ENCODE assay signal across 8 cellular contexts in the genomic region with DNA sequence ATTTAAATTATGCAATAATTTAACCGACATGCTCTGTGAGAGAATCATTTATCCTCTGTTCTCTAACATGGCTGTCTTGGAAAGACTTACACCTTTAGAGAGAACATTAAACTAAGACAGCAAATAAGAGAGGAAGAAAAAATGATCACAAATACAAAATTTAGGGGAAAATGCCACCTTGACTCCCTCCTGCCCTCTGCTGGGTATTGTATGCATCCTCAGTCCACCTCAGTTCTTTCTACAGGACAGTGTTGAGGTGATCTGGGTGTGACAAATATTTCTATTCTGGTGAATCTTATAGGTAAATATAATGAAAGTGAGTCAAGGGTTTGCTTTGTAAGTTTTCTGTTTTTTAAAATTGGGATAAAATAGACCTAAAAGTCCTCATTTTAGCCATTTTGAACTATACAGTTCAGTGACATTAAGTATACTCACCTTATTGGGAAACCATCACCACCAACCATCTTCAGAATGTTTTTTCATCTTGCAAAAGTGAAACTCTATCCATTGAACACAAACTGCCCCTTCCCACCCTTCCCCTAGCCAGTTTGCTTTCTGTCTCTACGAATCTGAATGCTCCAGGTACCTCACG.
A peak's percentile ranks its signal among the peaks of the same experiment; 100 is the strongest.
DNase-seq lines count a peak whose midpoint lies in the region; ATAC-seq and TF ChIP-seq lines count a peak whose summit lies in the region.

No MANE protein-coding gene starts in this region.

- H3K27me3 Mint-ChIP-seq in activated CD4-positive, alpha-beta T cell treated with anti-CD3 and anti-CD28 coated beads, Interleukin-2, amount 10 ng/mL, durations not matched to agents 24 days and 14 days = peaks cover 28% of the 10 kb centered on the region
- peaks cover 36% of the 10 kb centered on the region for H3K27me3 Mint-ChIP-seq in activated T-helper 2 cell treated with anti-CD3 and anti-CD28 coated beads, Interferon-gamma antibody, Interleukin-2, Interleukin-4, amounts not matched to agents 10 μg/mL and 5 μg/mL and 100 μg/mL, durations not matched to agents 14 hours and 24 hours and 36 hours (ENCODE audit: low read depth)

- TF ChIP-seq EP300 in upper lobe of left lung (IDR thresholded peaks at IDR 0.05) = no peak

- H3K4me1 ChIP-seq in upper lobe of left lung = no peaks in the 10 kb centered on the region

- WGBS in upper lobe of left lung, 2 donors = 83 to 85% methylated on average over 3 of the region's 3 CpGs

- no peaks in the 10 kb centered on the region for H3K9me3 ChIP-seq in upper lobe of left lung

- H3K9me3 Mint-ChIP-seq in activated CD4-positive, alpha-beta T cell treated with anti-CD3 and anti-CD28 coated beads, Interleukin-2, amount 10 ng/mL, durations not matched to agents 24 days and 14 days = no peaks in the 10 kb centered on the region
- H3K9me3 Mint-ChIP-seq in activated T-helper 2 cell treated with anti-CD3 and anti-CD28 coated beads, Interferon-gamma antibody, Interleukin-2, Interleukin-4, amounts not matched to agents 10 μg/mL and 5 μg/mL and 100 μg/mL, durations not matched to agents 14 hours and 24 hours and 36 hours = no peaks in the 10 kb centered on the region

- H3K27ac ChIP-seq in upper lobe of left lung = no peak overlapping the region

- H3K27me3 ChIP-seq in upper lobe of left lung = no peaks in the 10 kb centered on the region

- TF ChIP-seq POLR2A in upper lobe of left lung (IDR thresholded peaks at IDR 0.05) = no peak

- no peak overlapping the region for H3K4me3 ChIP-seq in upper lobe of left lung

- no peaks in the 10 kb centered on the region for H3K36me3 Mint-ChIP-seq in activated CD4-positive, alpha-beta T cell treated with anti-CD3 and anti-CD28 coated beads, Interleukin-2, amount 10 ng/mL, durations not matched to agents 24 days and 14 days (ENCODE audit: low read depth)
- no peaks in the 10 kb centered on the region for H3K36me3 Mint-ChIP-seq in activated T-helper 2 cell treated with anti-CD3 and anti-CD28 coated beads, Interferon-gamma antibody, Interleukin-2, Interleukin-4, amounts not matched to agents 10 μg/mL and 5 μg/mL and 100 μg/mL, durations not matched to agents 14 hours and 24 hours and 36 hours (ENCODE audit: low read depth)

- peak in 5 of 6 experiments; percentile 31 to 59 (median 50) for TF ChIP-seq CTCF in upper lobe of left lung (IDR thresholded peaks at IDR 0.05)

- intact Hi-C loops in activated CD4-positive, alpha-beta T cell treated with anti-CD3 and anti-CD28 coated beads, Interleukin-2, amount 10 ng/mL, durations not matched to agents 24 days and 14 days (cut with micrococcal nuclease) = loop anchor here (1.0 to 5.0 kb wide), 2 partner anchors 273 to 302 kb away; no protein-coding TSS in a partner anchor
- intact Hi-C loops in activated T-helper 2 cell treated with anti-CD3 and anti-CD28 coated beads, Interferon-gamma antibody, Interleukin-2, Interleukin-4, amounts not matched to agents 10 μg/mL and 5 μg/mL and 100 μg/mL, durations not matched to agents 14 hours and 24 hours and 36 hours (cut with micrococcal nuclease) = loop anchor here (5.0 kb wide), 1 partner anchor 303 kb away; no protein-coding TSS in a partner anchor

- ATAC-seq in HG02588 (IDR thresholded peaks at IDR 0.05; ENCODE audit: unreplicated experiment) (peak; percentile 50), upper lobe of left lung (ENCODE audit: low FRiP score in 2 of 2) (peak in 1 of 2 donors; percentile 69), HG03439 (IDR thresholded peaks at IDR 0.05; ENCODE audit: unreplicated experiment) (no peak), HG02870 (IDR thresholded peaks at IDR 0.05; ENCODE audit: unreplicated experiment) (no peak)

- H3K4me1 Mint-ChIP-seq in activated CD4-positive, alpha-beta T cell treated with anti-CD3 and anti-CD28 coated beads, Interleukin-2, amount 10 ng/mL, durations not matched to agents 24 days and 14 days = no peaks in the 10 kb centered on the region
- no peaks in the 10 kb centered on the region for H3K4me1 Mint-ChIP-seq in activated T-helper 2 cell treated with anti-CD3 and anti-CD28 coated beads, Interferon-gamma antibody, Interleukin-2, Interleukin-4, amounts not matched to agents 10 μg/mL and 5 μg/mL and 100 μg/mL, durations not matched to agents 14 hours and 24 hours and 36 hours (ENCODE audit: low read depth)

- H3K4me3 Mint-ChIP-seq in activated CD4-positive, alpha-beta T cell treated with anti-CD3 and anti-CD28 coated beads, Interleukin-2, amount 10 ng/mL, durations not matched to agents 24 days and 14 days = no peak overlapping the region
- no peak overlapping the region for H3K4me3 Mint-ChIP-seq in activated T-helper 2 cell treated with anti-CD3 and anti-CD28 coated beads, Interferon-gamma antibody, Interleukin-2, Interleukin-4, amounts not matched to agents 10 μg/mL and 5 μg/mL and 100 μg/mL, durations not matched to agents 14 hours and 24 hours and 36 hours (ENCODE audit: low read depth)

- in situ Hi-C loops in G401 (cut with HindIII; ENCODE audit: low sequenced_read_pairs) = no loop called here

- no peaks in the 10 kb centered on the region for H3K36me3 ChIP-seq in upper lobe of left lung

- DNase-seq in G401 (ENCODE audit: low spot score) (peak; percentile 5), iPS-NIHi11 (ENCODE audit: low spot score) (peak; percentile 34), upper lobe of left lung (no peak)
- DNase-seq in activated CD4-positive, alpha-beta T cell treated with anti-CD3 and anti-CD28 coated beads, Interleukin-2, amount 10 ng/mL, durations not matched to agents 24 days and 14 days = peak; percentile 72
- DNase-seq in activated T-helper 2 cell treated with anti-CD3 and anti-CD28 coated beads, Interferon-gamma antibody, Interleukin-2, Interleukin-4, amounts not matched to agents 10 μg/mL and 5 μg/mL and 100 μg/mL, durations not matched to agents 14 hours and 24 hours and 36 hours (ENCODE audit: low spot score) = no peak

- no peak overlapping the region for H3K27ac Mint-ChIP-seq in activated CD4-positive, alpha-beta T cell treated with anti-CD3 and anti-CD28 coated beads, Interleukin-2, amount 10 ng/mL, durations not matched to agents 24 days and 14 days
- no peak overlapping the region for H3K27ac Mint-ChIP-seq in activated T-helper 2 cell treated with anti-CD3 and anti-CD28 coated beads, Interferon-gamma antibody, Interleukin-2, Interleukin-4, amounts not matched to agents 10 μg/mL and 5 μg/mL and 100 μg/mL, durations not matched to agents 14 hours and 24 hours and 36 hours

Comparison
In these comparisons a context has a peak if more than half of its experiments do, and no peak if none do; other contexts are left out.
1. DNase-seq: peak in G401 (single experiment), activated CD4-positive, alpha-beta T cell treated with anti-CD3 and anti-CD28 coated beads, Interleukin-2, amount 10 ng/mL, durations not matched to agents 24 days and 14 days (single experiment) and iPS-NIHi11 (single experiment); none in upper lobe of left lung (0 of 2) and activated T-helper 2 cell treated with anti-CD3 and anti-CD28 coated beads, Interferon-gamma antibody, Interleukin-2, Interleukin-4, amounts not matched to agents 10 μg/mL and 5 μg/mL and 100 μg/mL, durations not matched to agents 14 hours and 24 hours and 36 hours (single experiment).